Comparison of ENCODE assay signal across 8 cellular contexts in genomic region chr7:151429555-151430331, GRCh38. TPM values are rescaled to one million over a fixed set of nuclear protein-coding genes. Genes with fewer than 3 reads are reported as not detected.
DNase-seq lines count a peak whose midpoint lies in the region; ATAC-seq, FAIRE-seq and TF ChIP-seq lines count a peak whose summit lies in the region.

No MANE protein-coding gene starts in this region.

- no peak for TF ChIP-seq POLR2A in H54 (IDR thresholded peaks at IDR 0.05; ENCODE audit: low read depth, low read length)

- intact Hi-C loops in Panc1 (cut with micrococcal nuclease; ENCODE audit: unreplicated experiment): no loop called here

- H3K27me3 ChIP-seq in Panc1 (ENCODE audit: control insufficient read depth, insufficient read depth, low read length) (no peaks in the 10 kb centered on the region), brain microvascular endothelial cell (replicated peaks) (no peaks in the 10 kb centered on the region), right atrium auricular region (no peaks in the 10 kb centered on the region)

- H3K9me3 ChIP-seq in Panc1 (ENCODE audit: control insufficient read depth, insufficient read depth, low read depth, low read length): no peaks in the 10 kb centered on the region
- H3K9me3 ChIP-seq in right atrium auricular region: no peaks in the 10 kb centered on the region

- CTCF ChIA-PET in Panc1 (lab: Charles Lee) (no interaction called here), HEK293T (lab: Yijun Ruan, JAX) (no interaction called here)

- no peaks in the 10 kb centered on the region for H3K36me3 ChIP-seq in Panc1 (ENCODE audit: control insufficient read depth, insufficient read depth, low read length)
- H3K36me3 ChIP-seq in brain microvascular endothelial cell (replicated peaks): no peaks in the 10 kb centered on the region
- no peaks in the 10 kb centered on the region for H3K36me3 ChIP-seq in right atrium auricular region

- no peak for TF ChIP-seq CTCF in Panc1 (IDR thresholded peaks at IDR 0.05)
- no peak for TF ChIP-seq CTCF in brain microvascular endothelial cell (IDR thresholded peaks at IDR 0.05; ENCODE audit: low read depth, low read length, missing control alignments)
- TF ChIP-seq CTCF in right atrium auricular region (IDR thresholded peaks at IDR 0.05): no peak

- FAIRE-seq in H54 (lab: Jason Lieb, UNC): no peak

- H3K4me1 ChIP-seq in Panc1 (ENCODE audit: control insufficient read depth, insufficient read depth, low read length) (peaks cover 42% of the 10 kb centered on the region), right atrium auricular region (peaks cover 0 to 11% of the 10 kb centered on the region in 2 donors)

- H3K4me3 ChIP-seq in Panc1 (ENCODE audit: low read depth in 2 of 2, low read length in 2 of 2) (no peak overlapping the region), brain microvascular endothelial cell (ENCODE audit: low read depth, low read length) (no peak overlapping the region), right atrium auricular region (no peak overlapping the region)

- POLR2A ChIA-PET in Panc1 (lab: Charles Lee): no interaction called here
- POLR2A ChIA-PET in HEK293T (lab: Yijun Ruan, JAX): no interaction called here

- DNase-seq in COLO668 (lab: John Stamatoyannopoulos, UW; ENCODE audit: unreplicated experiment) (peak; percentile 70), H54 (ENCODE audit: insufficient read length, low spot score) (peak; percentile 71), Panc1 (ENCODE audit: low read depth, low spot score) (no peak), brain microvascular endothelial cell (no peak), right atrium auricular region (ENCODE audit: low spot score) (no peak), HEK293T (ENCODE audit: extremely low spot score) (no peak)
- DNase-seq in central memory CD4-positive, alpha-beta T cell: peak; percentile 87
- DNase-seq in stimulated activated naive CD8-positive, alpha-beta T cell treated with anti-CD3 and anti-CD28 coated beads, Interleukin-15, Interleukin-2, amounts not matched to agents 100 U/mL and 50 U/mL, for 24 hours: no peak

- peak; percentile 24; the same call in 1 of the 2 replicates for ATAC-seq in Panc1
- peak; percentile 45 for ATAC-seq in stimulated activated naive CD8-positive, alpha-beta T cell treated with anti-CD3 and anti-CD28 coated beads, Interleukin-15, Interleukin-2, amounts not matched to agents 100 U/mL and 50 U/mL, for 24 hours

- in situ Hi-C loops in Panc1 (cut with HindIII; ENCODE audit: low pct_unique_long_range_greater_than_20kb, low sequenced_read_pairs): no loop called here
- in situ Hi-C loops in brain microvascular endothelial cell (cut with HindIII; ENCODE audit: low pct_ligation_motif_present, low sequenced_read_pairs): no loop called here

- H3K27ac ChIP-seq in Panc1 (ENCODE audit: low read length) (peak overlapping the region; percentile 74; the same call in 1 of the 2 replicates), brain microvascular endothelial cell (no peak overlapping the region), right atrium auricular region (no peak overlapping the region)

- BruUV-seq in Panc1 (replicated peaks; lab: Mats Ljungman, UMichigan): no TSS peak

TF ChIP-seq in HEK293T, 16 proteins besides CTCF, POLR2A, EP300 and RAD21:
- no peak for TF ChIP-seq NFRKB (IDR thresholded peaks at IDR 0.05)
- no peak for TF ChIP-seq FOXK2 (IDR thresholded peaks at IDR 0.05)
- no peak for TF ChIP-seq ZNF384 (IDR thresholded peaks at IDR 0.05)
- no peak for TF ChIP-seq ELF4 (IDR thresholded peaks at IDR 0.05)

RNA-seq across cellular contexts. Expression of gene CRYGN, which starts 10.2 kb away (rescaled TPM):
- total RNA-seq in Panc1 (2021; ENCODE audit: unreplicated experiment) (0.74 TPM), right atrium auricular region (under 1 TPM in 1 of 2 donors, not detected in 1; 0.90 TPM)
- 0.67 TPM for polyA plus RNA-seq in Panc1 (2012; ENCODE audit: insufficient read length)

RNA-seq across cellular contexts. Expression of gene WDR86, which starts 19.9 kb away (rescaled TPM):
- total RNA-seq in Panc1 (2021; ENCODE audit: unreplicated experiment): 0.72 TPM
- polyA plus RNA-seq in Panc1 (2012; ENCODE audit: insufficient read length): 1.2 TPM
- total RNA-seq in right atrium auricular region: 1 to 10 TPM in 1 of 2 donors, under 1 TPM in 1; 0.33 to 1.6 TPM

Comparison
In these comparisons a context has a peak if more than half of its experiments do, and no peak if none do; other contexts are left out.
1. DNase-seq: peak in COLO668 (single experiment), H54 (single experiment) and central memory CD4-positive, alpha-beta T cell (single experiment); none in Panc1 (single experiment), stimulated activated naive CD8-positive, alpha-beta T cell treated with anti-CD3 and anti-CD28 coated beads, Interleukin-15, Interleukin-2, amounts not matched to agents 100 U/mL and 50 U/mL, for 24 hours (single experiment), brain microvascular endothelial cell (single experiment), right atrium auricular region (single experiment) and HEK293T (single experiment).